In genomic region chr2:169966449-169966848, GRCh38 we compare ENCODE assay signal across 18 cellular contexts.
DNase-seq lines count a peak whose midpoint lies in the region; ATAC-seq and TF ChIP-seq lines count a peak whose summit lies in the region.
"Had no signal": no experiment of that assay in that cellular context is flagged by ENCODE, and none has a peak within 500 bp of the region (broad histone marks: within the 10 kb centered on the region; RNA-seq: fewer than 3 reads in every experiment).

No MANE protein-coding gene starts in this region.

- H3K27ac ChIP-seq in hepatocyte: no peak overlapping the region
- H3K27ac ChIP-seq in gastroesophageal sphincter: no peak overlapping the region
- H3K27ac ChIP-seq: 22Rv1, BLaER1 had no signal

- no peak for ATAC-seq in gastroesophageal sphincter

- no peaks in the 10 kb centered on the region for H3K79me2 ChIP-seq in hepatocyte

- H3K36me3 ChIP-seq in hepatocyte (replicated peaks; ENCODE audit: insufficient read depth, low read depth) (peaks cover 4% of the 10 kb centered on the region), gastroesophageal sphincter (peaks cover 5 to 48% of the 10 kb centered on the region in 2 donors)
- H3K36me3 ChIP-seq: BE2C had no signal

- no peaks in the 10 kb centered on the region for H3K9me3 ChIP-seq in hepatocyte (ENCODE audit: low read depth)
- peaks cover 0 to 6% (median 0%) of the 10 kb centered on the region in 3 donors for H3K9me3 ChIP-seq in gastroesophageal sphincter
- H3K9me3 ChIP-seq: BE2C, Caco-2 had no signal

- H3K4me3 ChIP-seq in hepatocyte (no peak overlapping the region), gastroesophageal sphincter (no peak overlapping the region)
- H3K4me3 ChIP-seq: BLaER1 had no signal

- peaks cover 5% of the 10 kb centered on the region for H3K4me1 ChIP-seq in hepatocyte (ENCODE audit: insufficient read depth)
- peaks cover 0 to 17% (median 0%) of the 10 kb centered on the region in 3 donors for H3K4me1 ChIP-seq in gastroesophageal sphincter
- H3K4me1 ChIP-seq: BE2C, BLaER1, Caco-2 had no signal

- TF ChIP-seq CTCF in hepatocyte (IDR thresholded peaks at IDR 0.05; ENCODE audit: poor library complexity): no peak
- no peak for TF ChIP-seq CTCF in gastroesophageal sphincter (IDR thresholded peaks at IDR 0.05)

- H2AFZ ChIP-seq in hepatocyte: no peak overlapping the region

- H3K4me2 ChIP-seq in hepatocyte: peak overlapping the region; percentile 25
- H3K4me2 ChIP-seq: BLaER1 had no signal

- no peaks in the 10 kb centered on the region for H3K9me2 ChIP-seq in hepatocyte (replicated peaks; ENCODE audit: insufficient read depth)

- H3K27me3 ChIP-seq in hepatocyte: no peaks in the 10 kb centered on the region
- H3K27me3 ChIP-seq in gastroesophageal sphincter: no peaks in the 10 kb centered on the region
- H3K27me3 ChIP-seq: BE2C, BLaER1 had no signal

- DNase-seq in hepatocyte (ENCODE audit: low spot score): peak; percentile 8
- peak; percentile 58 for DNase-seq in left kidney (ENCODE audit: low read depth, low spot score)
- DNase-seq in renal cortical epithelial cell (ENCODE audit: low read depth): peak; percentile 25
- DNase-seq in NCI-H510A treated with DMSO at 0.1 percent for 48 hours (lab: John Stamatoyannopoulos, UW): no peak
- no peak for DNase-seq in 8988T
- DNase-seq: ACHN; BE2C; C1 segment of cervical spinal cord; Caco-2; Calu3; CD4-positive, alpha-beta memory T cell; CD4-positive, CD25-positive, alpha-beta regulatory T cell; CD8-positive, alpha-beta memory T cell; DMS79 treated with DMSO at 0.1 percent for 48 hours; GF-D8 had no signal

- TF ChIP-seq POLR2A in gastroesophageal sphincter (IDR thresholded peaks at IDR 0.05): no peak

- no peak for TF ChIP-seq EP300 in gastroesophageal sphincter (IDR thresholded peaks at IDR 0.05)

- whole genome bisulfite sequencing in hepatocyte (ENCODE audit: low lambda C conversion rate, missing lambda C conversion rate): 56% methylated on average over 4 of the region's 4 CpGs
- 57 to 61% methylated on average over 2 to 4 of the region's 4 CpGs for WGBS in gastroesophageal sphincter (ENCODE audit: low coverage in 1 of 2), 2 donors

- H4K20me1 ChIP-seq in hepatocyte (ENCODE audit: insufficient read depth, poor library complexity, severe bottlenecking): no peaks in the 10 kb centered on the region
- H4K20me1 ChIP-seq: BLaER1 had no signal

Comparison
In these comparisons a context has a peak if more than half of its experiments do, and no peak if none do; other contexts are left out.
1. DNase-seq: peak in hepatocyte (single experiment), left kidney (single experiment) and renal cortical epithelial cell (single experiment); none in NCI-H510A treated with DMSO at 0.1 percent for 48 hours (single experiment) and 8988T (single experiment).